Comparison of ENCODE assay signal across 1 cellular context in genomic region chr3:48635222-48636021, GRCh38.
TF ChIP-seq lines count a peak whose summit lies in the region.

TSS of gene SLC26A6 (minus strand) at chr3:48635461. CDS start at chr3:48635393, 68 bp downstream.

TF ChIP-seq in HepG2, 621 proteins besides CTCF, POLR2A, EP300 and RAD21 (continued from another document and continues in another):
- TF ChIP-seq NPAS2 (CRISPR knock-in tag; IDR thresholded peaks at IDR 0.05; ENCODE audit: borderline replicate concordance): no peak
- TF ChIP-seq MBNL3 (CRISPR knock-in tag; conservative IDR thresholded peaks at IDR 0.05): no peak
- peak; percentile 82; the same call in 1 of the 2 replicates for TF ChIP-seq HES4 (CRISPR knock-in tag; IDR thresholded peaks at IDR 0.05; ENCODE audit: borderline replicate concordance)
- no peak for TF ChIP-seq PPARG (CRISPR knock-in tag; conservative IDR thresholded peaks at IDR 0.05)
- TF ChIP-seq EED (CRISPR knock-in tag; IDR thresholded peaks at IDR 0.05): no peak
- TF ChIP-seq ZMYM3 (CRISPR knock-in tag; IDR thresholded peaks at IDR 0.05): peak; percentile 84
- no peak; the same call in 1 of the 2 replicates for TF ChIP-seq IRF1 (CRISPR knock-in tag; IDR thresholded peaks at IDR 0.05; ENCODE audit: low read depth)
- TF ChIP-seq U2AF2 (IDR thresholded peaks at IDR 0.05; ENCODE audit: low read depth, low read length): no peak
- peak; percentile 76 for TF ChIP-seq TFDP2 (CRISPR knock-in tag; IDR thresholded peaks at IDR 0.05)
- no peak for TF ChIP-seq HOXA3 (CRISPR knock-in tag; IDR thresholded peaks at IDR 0.05)
- TF ChIP-seq PLRG1 (conservative IDR thresholded peaks at IDR 0.05): no peak
- peak; percentile 24; the same call in 1 of the 2 replicates for TF ChIP-seq RCOR2 (CRISPR knock-in tag; IDR thresholded peaks at IDR 0.05)
- TF ChIP-seq REPIN1 (CRISPR knock-in tag; IDR thresholded peaks at IDR 0.05; ENCODE audit: borderline replicate concordance, low read depth): peak; percentile 42; the same call in 1 of the 2 replicates
- TF ChIP-seq ZNF746 (CRISPR knock-in tag; IDR thresholded peaks at IDR 0.05): no peak
- TF ChIP-seq ZNF282 (IDR thresholded peaks at IDR 0.05; ENCODE audit: partially characterized antibody): no peak
- peak; percentile 89 for TF ChIP-seq KAT7 (CRISPR knock-in tag; IDR thresholded peaks at IDR 0.05; ENCODE audit: borderline replicate concordance)
- TF ChIP-seq SP140L (CRISPR knock-in tag; IDR thresholded peaks at IDR 0.05; ENCODE audit: borderline replicate concordance): peak; percentile 78
- TF ChIP-seq CSRNP1 (CRISPR knock-in tag; IDR thresholded peaks at IDR 0.05): peak; percentile 67; the same call in 1 of the 2 replicates
- no peak for TF ChIP-seq ONECUT2 (CRISPR knock-in tag; IDR thresholded peaks at IDR 0.05)
- TF ChIP-seq CC2D1A (CRISPR knock-in tag; IDR thresholded peaks at IDR 0.05): no peak
- TF ChIP-seq KLF15 (CRISPR knock-in tag; IDR thresholded peaks at IDR 0.05; ENCODE audit: borderline replicate concordance): no peak; the same call in 1 of the 2 replicates
- TF ChIP-seq FOXA1 (IDR thresholded peaks at IDR 0.05): no peak
- no peak for TF ChIP-seq FOXA1 (CRISPR knock-in tag; IDR thresholded peaks at IDR 0.05)
- peak; percentile 92 for TF ChIP-seq PHF21A (CRISPR knock-in tag; IDR thresholded peaks at IDR 0.05)
- TF ChIP-seq BRF2 (CRISPR knock-in tag; IDR thresholded peaks at IDR 0.05): peak; percentile 85
- TF ChIP-seq ZFP90 (CRISPR knock-in tag; IDR thresholded peaks at IDR 0.05; ENCODE audit: borderline replicate concordance): peak; percentile 58; the same call in 1 of the 2 replicates
- TF ChIP-seq TBX2 (CRISPR knock-in tag; IDR thresholded peaks at IDR 0.05; ENCODE audit: borderline replicate concordance): peak; percentile 55
- no peak for TF ChIP-seq GABPA (IDR thresholded peaks at IDR 0.05; ENCODE audit: low read depth, low read length)
- peak; percentile 52 for TF ChIP-seq GABPA (CRISPR knock-in tag; IDR thresholded peaks at IDR 0.05; ENCODE audit: low read depth)
- no peak for TF ChIP-seq FLYWCH1 (CRISPR knock-in tag; IDR thresholded peaks at IDR 0.05)
- TF ChIP-seq ZNF609 (CRISPR knock-in tag; IDR thresholded peaks at IDR 0.05; ENCODE audit: borderline replicate concordance): no peak
- TF ChIP-seq BRD4 (CRISPR knock-in tag; IDR thresholded peaks at IDR 0.05): no peak
- TF ChIP-seq ZNF570 (CRISPR knock-in tag; IDR thresholded peaks at IDR 0.05; ENCODE audit: borderline replicate concordance): no peak
- TF ChIP-seq ASH2L (IDR thresholded peaks at IDR 0.05; ENCODE audit: insufficient read length, low read depth, low read length): peak; percentile 57
- TF ChIP-seq NCOA1 (CRISPR knock-in tag; IDR thresholded peaks at IDR 0.05): peak; percentile 73
- no peak for TF ChIP-seq ZNF883 (CRISPR knock-in tag; IDR thresholded peaks at IDR 0.05; ENCODE audit: not compliant biosample characterization)
- peak; percentile 89; the same call in 1 of the 2 replicates for TF ChIP-seq ZNF547 (CRISPR knock-in tag; IDR thresholded peaks at IDR 0.05)
- peak; percentile 25 for TF ChIP-seq ZNF563 (CRISPR knock-in tag; IDR thresholded peaks at IDR 0.05)
- TF ChIP-seq NCOA5 (CRISPR knock-in tag; IDR thresholded peaks at IDR 0.05): no peak
- TF ChIP-seq SNRNP70 (IDR thresholded peaks at IDR 0.05; ENCODE audit: low read depth, low read length): no peak
- no peak for TF ChIP-seq PCBP2 (optimal IDR thresholded peaks at IDR 0.05; ENCODE audit: low read depth, low read length, poor library complexity, severe bottlenecking)
- peak; percentile 75; the same call in 1 of the 2 replicates for TF ChIP-seq GMEB1 (CRISPR knock-in tag; IDR thresholded peaks at IDR 0.05; ENCODE audit: borderline replicate concordance)
- peak; percentile 54; the same call in 1 of the 2 replicates for TF ChIP-seq ZNF275 (CRISPR knock-in tag; IDR thresholded peaks at IDR 0.05; ENCODE audit: borderline replicate concordance)
- peak; percentile 66 for TF ChIP-seq SMAD3 (CRISPR knock-in tag; IDR thresholded peaks at IDR 0.05)
- no peak for TF ChIP-seq ZNF7 (CRISPR knock-in tag; IDR thresholded peaks at IDR 0.05)
- no peak for TF ChIP-seq POGZ (CRISPR knock-in tag; IDR thresholded peaks at IDR 0.05)
- TF ChIP-seq PTBP1 (IDR thresholded peaks at IDR 0.05; ENCODE audit: low read depth, low read length, poor library complexity, severe bottlenecking): peak; percentile 70
- TF ChIP-seq ZFP1 (CRISPR knock-in tag; IDR thresholded peaks at IDR 0.05): no peak
- no peak for TF ChIP-seq ZNF251 (CRISPR knock-in tag; IDR thresholded peaks at IDR 0.05)
- TF ChIP-seq MAX (IDR thresholded peaks at IDR 0.05): peak; percentile 70
- TF ChIP-seq AKNA (CRISPR knock-in tag; IDR thresholded peaks at IDR 0.05; ENCODE audit: borderline replicate concordance): no peak
- TF ChIP-seq ATAD3A (CRISPR knock-in tag; IDR thresholded peaks at IDR 0.05): no peak
- TF ChIP-seq TAF1 (CRISPR knock-in tag; IDR thresholded peaks at IDR 0.05): peak; percentile 97
- TF ChIP-seq RBAK (CRISPR knock-in tag; IDR thresholded peaks at IDR 0.05): 0 out of 2 replicates have a peak, but pooled peaks have one; percentile 41
